ENCODE assay signal across 10 cellular contexts in genomic region chr16:57092786-57093301, GRCh38.
DNase-seq lines count a peak whose midpoint lies in the region; FAIRE-seq lines count a peak whose summit lies in the region.
"Had no signal": no experiment of that assay in that cellular context is flagged by ENCODE, and none has a peak within 500 bp of the region (broad histone marks: within the 10 kb centered on the region; RNA-seq: fewer than 3 reads in every experiment).

No MANE protein-coding gene starts in this region.

- peaks cover 10% of the 10 kb centered on the region; the same call in 1 of the 2 replicates for H3K4me1 ChIP-seq in HUES48 (ENCODE audit: control insufficient read depth, insufficient read depth, low read length)

- H3K4me3 ChIP-seq in HUES48 (ENCODE audit: low read depth, low read length) = peak overlapping the region; percentile 80

- no peaks in the 10 kb centered on the region for H3K9me3 ChIP-seq in HUES48 (ENCODE audit: control insufficient read depth, insufficient read depth, low read length)

- H3K27ac ChIP-seq in HUES48 (ENCODE audit: low read depth, low read length) = no peak overlapping the region
- H3K27ac ChIP-seq: epithelial cell of prostate had no signal

- no peaks in the 10 kb centered on the region for H3K36me3 ChIP-seq in HUES48 (ENCODE audit: control insufficient read depth, insufficient read depth, low read length)

- peak; percentile 77 for DNase-seq in DMS 273 (lab: John Stamatoyannopoulos, UW; ENCODE audit: unreplicated experiment)
- DNase-seq in DMS 273 treated with DMSO at 0.1 percent for 48 hours (lab: John Stamatoyannopoulos, UW) = no peak
- peak; percentile 40 to 43 for DNase-seq in activated CD4-positive, alpha-beta T cell treated with anti-CD3 and anti-CD28 coated beads for 4 hours
- peak; percentile 22 for DNase-seq in effector CD4-positive, alpha-beta T cell
- DNase-seq in midbrain (lab: John Stamatoyannopoulos, UW) = peak; percentile 45
- peak in 4 of 6 experiments; percentile 13 to 62 (median 46) for DNase-seq in stimulated activated naive CD4-positive, alpha-beta T cell (lab: John Stamatoyannopoulos, UW)
- no peak for DNase-seq in RCC 7860 (ENCODE audit: low spot score)

- FAIRE-seq in RCC 7860 (lab: Jason Lieb, UNC) = no peak
- FAIRE-seq: A204.1 had no signal

- peaks cover 35% of the 10 kb centered on the region for H3K27me3 ChIP-seq in HUES48 (ENCODE audit: control insufficient read depth, insufficient read depth, low read length)

- H3K9ac ChIP-seq in HUES48 (ENCODE audit: low read depth, low read length) = no peak overlapping the region

Comparison
In these comparisons a context has a peak if more than half of its experiments do, and no peak if none do; other contexts are left out.
1. DNase-seq: peak in DMS 273 (single experiment), activated CD4-positive, alpha-beta T cell treated with anti-CD3 and anti-CD28 coated beads for 4 hours (2 of 2), effector CD4-positive, alpha-beta T cell (single experiment), midbrain (single experiment) and stimulated activated naive CD4-positive, alpha-beta T cell (4 of 6); none in DMS 273 treated with DMSO at 0.1 percent for 48 hours (single experiment) and RCC 7860 (single experiment).